In genomic region chr18:13614701-13615288, GRCh38 we compare ENCODE assay signal across 8 cellular contexts.
DNase-seq lines count a peak whose midpoint lies in the region; ATAC-seq, FAIRE-seq and TF ChIP-seq lines count a peak whose summit lies in the region.

No MANE protein-coding gene starts in this region.

- H3K4me3 ChIP-seq in lung, result no peak overlapping the region

- H3K27ac Mint-ChIP-seq in activated T-cell treated with anti-CD3 and anti-CD28 coated beads, Interleukin-2, amount 50 U/mL, for 72 hours, result peak overlapping the region; percentile 98

- intact Hi-C loops in Right ventricle myocardium inferior (cut with DNase I), result loop anchor here (5.0 kb wide), 1 partner anchor 397 kb away; the partner anchor contains the start of gene LDLRAD4
- intact Hi-C loops in cardiac septum (cut with DNase I), result loop anchor here (1.0 to 10.0 kb wide), 2 partner anchors 180 to 396 kb away; partner anchors contain the start of gene LDLRAD4

- no peaks in the 10 kb centered on the region for H3K27me3 Mint-ChIP-seq in activated T-cell treated with anti-CD3 and anti-CD28 coated beads, Interleukin-2, amount 50 U/mL, for 72 hours (ENCODE audit: low read depth)

- H3K4me1 Mint-ChIP-seq in activated T-cell treated with anti-CD3 and anti-CD28 coated beads, Interleukin-2, amount 50 U/mL, for 72 hours (ENCODE audit: low read depth), result peaks cover 86% of the 10 kb centered on the region

- DNase-seq in Right ventricle myocardium inferior (ENCODE audit: missing footprints) (peak; percentile 63), cardiac septum (ENCODE audit: low spot score) (no peak), lung (ENCODE audit: low spot score) (peak; percentile 30), urothelium cell line (ENCODE audit: low spot score) (no peak), GM10266 (ENCODE audit: extremely low spot score) (no peak), HTR-8/SVneo (ENCODE audit: insufficient read length, low spot score) (no peak)
- peak; percentile 25 to 40 for DNase-seq in activated T-cell treated with anti-CD3 and anti-CD28 coated beads, Interleukin-2, amount 50 U/mL, for 72 hours

- peak overlapping the region; percentile 48 to 83 for H3K27ac ChIP-seq in lung (ENCODE audit: low read depth in 1 of 2, low read length in 1 of 2)

- H3K27me3 ChIP-seq in lung (ENCODE audit: control insufficient read depth, insufficient read depth), result no peaks in the 10 kb centered on the region

- FAIRE-seq in urothelium cell line (lab: Jason Lieb, UNC) (peak; percentile 95), HTR-8/SVneo (lab: Jason Lieb, UNC) (no peak)

- no peaks in the 10 kb centered on the region for H3K36me3 ChIP-seq in lung (ENCODE audit: control insufficient read depth in 2 of 2, insufficient read depth in 2 of 2, low read length in 2 of 2)

- H3K36me3 Mint-ChIP-seq in activated T-cell treated with anti-CD3 and anti-CD28 coated beads, Interleukin-2, amount 50 U/mL, for 72 hours (ENCODE audit: insufficient read depth in 2 of 2), result no peaks in the 10 kb centered on the region

- ATAC-seq in Right ventricle myocardium inferior (no peak), lung (ENCODE audit: insufficient read depth, low FRiP score) (no peak), HG03135 (IDR thresholded peaks at IDR 0.05; ENCODE audit: unreplicated experiment) (no peak)
- peak; percentile 10 to 31 for ATAC-seq in activated T-cell treated with anti-CD3 and anti-CD28 coated beads, Interleukin-2, amount 50 U/mL, for 72 hours (replicated peaks in 1 of 2)

- TF ChIP-seq CTCF in lung (IDR thresholded peaks at IDR 0.05; ENCODE audit: control extremely low read depth, extremely low read depth), result no peak
- no peak for TF ChIP-seq CTCF in GM10266 (IDR thresholded peaks at IDR 0.05; ENCODE audit: control insufficient read depth, insufficient read depth, low read depth, missing control alignments)

- 30 to 46% methylated on average over 16 of the region's 16 CpGs for WGBS in lung, 2 donors

- peaks cover 0 to 2% of the 10 kb centered on the region in 2 donors for H3K9me3 ChIP-seq in lung (ENCODE audit: control insufficient read depth in 2 of 2, insufficient read depth in 1 of 2, low read length in 1 of 2)

- H3K4me3 Mint-ChIP-seq in activated T-cell treated with anti-CD3 and anti-CD28 coated beads, Interleukin-2, amount 50 U/mL, for 72 hours, result peak overlapping the region; percentile 83 to 89

- H3K9me3 Mint-ChIP-seq in activated T-cell treated with anti-CD3 and anti-CD28 coated beads, Interleukin-2, amount 50 U/mL, for 72 hours, result no peaks in the 10 kb centered on the region

- peaks cover 7 to 13% of the 10 kb centered on the region in 2 donors for H3K4me1 ChIP-seq in lung (ENCODE audit: control insufficient read depth in 2 of 2, insufficient read depth in 2 of 2, low read length in 2 of 2)

Comparison
In these comparisons a context has a peak if more than half of its experiments do, and no peak if none do; other contexts are left out.
1. DNase-seq: peak in Right ventricle myocardium inferior (single experiment), activated T-cell treated with anti-CD3 and anti-CD28 coated beads, Interleukin-2, amount 50 U/mL, for 72 hours (2 of 2) and lung (single experiment); none in cardiac septum (single experiment), urothelium cell line (single experiment), GM10266 (single experiment) and HTR-8/SVneo (single experiment).
2. ATAC-seq: peak in activated T-cell treated with anti-CD3 and anti-CD28 coated beads, Interleukin-2, amount 50 U/mL, for 72 hours (2 of 2); none in Right ventricle myocardium inferior (single experiment), lung (single experiment) and HG03135 (single experiment).